Comparison of ENCODE assay signal across 1 cellular context in the genomic region with DNA sequence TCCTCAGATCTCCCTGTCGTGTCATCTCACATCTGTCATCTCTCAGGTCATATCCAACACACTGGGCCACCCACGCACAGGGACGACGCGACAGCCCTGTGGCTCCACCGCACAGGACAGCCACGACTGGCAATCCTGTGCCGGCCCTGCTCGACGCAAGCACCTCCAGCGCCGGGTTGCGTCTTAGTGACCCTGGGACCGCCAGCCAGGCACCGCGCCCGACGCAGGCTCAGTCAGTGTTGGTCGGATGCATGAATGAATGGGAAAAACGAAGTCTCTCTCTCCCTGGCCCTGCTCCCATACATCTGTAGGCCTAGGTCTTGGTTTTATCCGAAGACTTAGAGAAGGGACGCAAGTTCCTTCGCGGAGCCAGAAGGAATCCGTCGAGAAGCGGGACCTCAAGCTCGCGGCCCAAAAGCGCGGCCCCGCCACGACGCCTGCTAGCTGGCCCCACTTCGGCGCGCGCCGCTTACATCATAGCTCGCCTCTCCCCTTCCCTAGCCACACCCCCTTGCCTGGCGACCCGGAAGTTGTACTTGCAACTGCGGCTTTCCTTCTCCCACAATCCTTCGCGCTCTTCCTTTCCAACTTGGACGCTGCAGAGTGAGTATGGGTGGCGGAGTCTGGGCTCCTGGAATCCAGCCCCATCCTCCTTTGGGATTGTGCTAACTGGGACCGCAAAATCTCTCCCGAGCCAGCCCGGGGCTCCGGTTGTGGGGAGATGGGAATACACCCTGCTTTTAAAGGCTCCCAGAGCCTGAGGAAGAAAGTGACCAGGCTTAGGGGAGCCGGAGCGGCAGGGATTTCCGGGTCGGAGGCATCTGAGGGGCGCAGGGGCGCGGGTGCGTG.
A peak's percentile ranks its signal among the peaks of the same experiment; 100 is the strongest.
TF ChIP-seq lines count a peak whose summit lies in the region.

A gene (plus strand): TSS at position 577 of the 849 bp plus-strand sequence. CDS start 413 bp downstream, outside the sequence.

TF ChIP-seq in HEK293, 187 proteins besides CTCF, POLR2A, EP300 and RAD21 (continued from another document):
- TF ChIP-seq, protein P1, sequence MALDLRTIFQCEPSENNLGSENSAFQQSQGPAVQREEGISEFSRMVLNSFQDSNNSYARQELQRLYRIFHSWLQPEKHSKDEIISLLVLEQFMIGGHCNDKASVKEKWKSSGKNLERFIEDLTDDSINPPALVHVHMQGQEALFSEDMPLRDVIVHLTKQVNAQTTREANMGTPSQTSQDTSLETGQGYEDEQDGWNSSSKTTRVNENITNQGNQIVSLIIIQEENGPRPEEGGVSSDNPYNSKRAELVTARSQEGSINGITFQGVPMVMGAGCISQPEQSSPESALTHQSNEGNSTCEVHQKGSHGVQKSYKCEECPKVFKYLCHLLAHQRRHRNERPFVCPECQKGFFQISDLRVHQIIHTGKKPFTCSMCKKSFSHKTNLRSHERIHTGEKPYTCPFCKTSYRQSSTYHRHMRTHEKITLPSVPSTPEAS (tag by site-specific recombination; IDR thresholded peaks at IDR 0.05) = 0 out of 2 replicates have a peak, but pooled peaks have one; percentile 13
- TF ChIP-seq, protein P2, sequence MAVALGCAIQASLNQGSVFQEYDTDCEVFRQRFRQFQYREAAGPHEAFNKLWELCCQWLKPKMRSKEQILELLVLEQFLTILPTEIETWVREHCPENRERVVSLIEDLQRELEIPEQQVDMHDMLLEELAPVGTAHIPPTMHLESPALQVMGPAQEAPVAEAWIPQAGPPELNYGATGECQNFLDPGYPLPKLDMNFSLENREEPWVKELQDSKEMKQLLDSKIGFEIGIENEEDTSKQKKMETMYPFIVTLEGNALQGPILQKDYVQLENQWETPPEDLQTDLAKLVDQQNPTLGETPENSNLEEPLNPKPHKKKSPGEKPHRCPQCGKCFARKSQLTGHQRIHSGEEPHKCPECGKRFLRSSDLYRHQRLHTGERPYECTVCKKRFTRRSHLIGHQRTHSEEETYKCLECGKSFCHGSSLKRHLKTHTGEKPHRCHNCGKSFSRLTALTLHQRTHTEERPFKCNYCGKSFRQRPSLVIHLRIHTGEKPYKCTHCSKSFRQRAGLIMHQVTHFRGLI (tag by site-specific recombination; IDR thresholded peaks at IDR 0.05) = no peak
